8 cellular contexts compared by ENCODE assay signal in the genomic region with DNA sequence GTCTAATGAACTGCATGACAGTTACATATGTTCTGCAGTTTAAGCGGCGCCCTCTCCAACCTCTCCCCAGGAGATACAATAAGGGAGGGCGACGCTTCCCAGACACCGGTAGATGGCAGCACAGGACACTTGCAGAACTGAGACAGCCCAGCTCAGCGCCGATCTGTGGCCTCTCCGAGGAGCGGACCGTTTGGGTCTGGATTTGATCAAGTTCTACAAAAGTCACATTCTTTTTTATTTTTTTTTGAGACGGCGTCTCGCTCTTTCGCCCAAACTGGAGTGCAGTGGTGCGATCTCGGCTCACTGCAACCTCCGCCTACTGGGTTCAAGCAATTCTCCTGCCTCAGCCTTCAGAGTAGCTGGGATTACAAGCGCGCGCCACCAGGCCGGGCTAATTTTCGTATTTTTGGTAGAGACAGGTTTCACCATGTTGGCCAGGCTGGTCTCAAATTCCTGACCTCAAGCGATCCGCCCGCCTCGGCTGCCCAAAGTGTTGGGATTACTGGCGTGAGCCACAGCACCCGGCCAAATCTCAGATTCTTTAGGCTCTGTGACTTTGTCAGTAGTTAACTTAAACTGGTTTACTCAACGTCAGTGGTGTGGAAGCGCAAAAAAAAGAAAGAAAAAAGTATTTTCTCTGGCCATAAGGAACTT. TPM values are rescaled to one million over a fixed set of nuclear protein-coding genes. Genes with fewer than 3 reads are reported as not detected.
DNase-seq lines count a peak whose midpoint lies in the region; ATAC-seq and TF ChIP-seq lines count a peak whose summit lies in the region.

No MANE protein-coding gene starts in this region.

- peak overlapping the region; percentile 75 for H3K4me3 Mint-ChIP-seq in activated CD8-positive, alpha-beta T cell treated with anti-CD3 and anti-CD28 coated beads for 36 hours

- peaks cover 35% of the 10 kb centered on the region for H3K4me1 Mint-ChIP-seq in activated CD8-positive, alpha-beta T cell treated with anti-CD3 and anti-CD28 coated beads for 36 hours (ENCODE audit: low read depth)

- H3K36me3 Mint-ChIP-seq in activated CD8-positive, alpha-beta T cell treated with anti-CD3 and anti-CD28 coated beads for 36 hours (ENCODE audit: low read depth) = no peaks in the 10 kb centered on the region

- H3K9me3 Mint-ChIP-seq in activated CD8-positive, alpha-beta T cell treated with anti-CD3 and anti-CD28 coated beads for 36 hours = no peaks in the 10 kb centered on the region

- POLR2A ChIA-PET in activated CD8-positive, alpha-beta T cell treated with anti-CD3 and anti-CD28 coated beads for 36 hours (lab: Charles Lee) = interaction anchor here (0.5 to 3.8 kb wide), 3 partner anchors 9 to 395 kb away, joined by 4 to 32 read pairs (median 4); partner anchors contain the start of gene STOML2

- CTCF ChIA-PET in activated CD8-positive, alpha-beta T cell treated with anti-CD3 and anti-CD28 coated beads for 36 hours (lab: Charles Lee) = interaction anchor here (0.6 to 4.4 kb wide), 18 partner anchors 11 to 440 kb away, joined by 3 to 42 read pairs (median 3); partner anchors contain the start of gene PIGO

- H3K27ac Mint-ChIP-seq in activated CD8-positive, alpha-beta T cell treated with anti-CD3 and anti-CD28 coated beads for 36 hours = peak overlapping the region; percentile 86

- peak; percentile 83 for TF ChIP-seq CTCF in activated CD8-positive, alpha-beta T cell treated with anti-CD3 and anti-CD28 coated beads for 36 hours (IDR thresholded peaks at IDR 0.05)

- DNase-seq in C1 segment of cervical spinal cord (lab: John Stamatoyannopoulos, UW) (peak in 13 of 14 donors; percentile 33 to 86 (median 74)), HK-2 (ENCODE audit: unreplicated experiment) (peak; percentile 65), NCI-H82 (lab: John Stamatoyannopoulos, UW) (peak; percentile 94), medulla oblongata (ENCODE audit: extremely low spot score) (peak; percentile 97)
- peak; percentile 91 for DNase-seq in activated CD8-positive, alpha-beta T cell treated with anti-CD3 and anti-CD28 coated beads for 36 hours
- peak; percentile 78 for DNase-seq in effector CD8-positive, alpha-beta T cell (lab: John Stamatoyannopoulos, UW)
- DNase-seq in stimulated activated CD4-positive, alpha-beta T cell treated with anti-CD3 and anti-CD28 coated beads, TNF-alpha, amount 100 ng/mL, for 48 hours (ENCODE audit: low read depth in 3 of 3) = peak; percentile 76 to 91 (median 80)

- H3K27me3 Mint-ChIP-seq in activated CD8-positive, alpha-beta T cell treated with anti-CD3 and anti-CD28 coated beads for 36 hours = no peaks in the 10 kb centered on the region

- ATAC-seq in GM19372 (IDR thresholded peaks at IDR 0.05; ENCODE audit: low read depth, unreplicated experiment) = peak; percentile 37
- peak; percentile 51 for ATAC-seq in activated CD8-positive, alpha-beta T cell treated with anti-CD3 and anti-CD28 coated beads for 36 hours

- intact Hi-C loops in activated CD8-positive, alpha-beta T cell treated with anti-CD3 and anti-CD28 coated beads for 36 hours (cut with micrococcal nuclease) = loop anchor here (5.0 to 10.0 kb wide), 3 partner anchors 140 to 438 kb away; no protein-coding TSS in a partner anchor

RNA-seq across cellular contexts. Expression of gene ATOSB, which starts 1.4 kb away (rescaled TPM):
- total RNA-seq in activated CD8-positive, alpha-beta T cell treated with anti-CD3 and anti-CD28 coated beads for 36 hours = 1 to 10 TPM; 5.9 to 6.0 TPM

RNA-seq across cellular contexts. Expression of gene STOML2, which starts 14.1 kb away (rescaled TPM):
- 100 to 1,000 TPM; 208 to 211 TPM for total RNA-seq in activated CD8-positive, alpha-beta T cell treated with anti-CD3 and anti-CD28 coated beads for 36 hours

RNA-seq across cellular contexts. Expression of gene PIGO, which starts 20.6 kb away (rescaled TPM):
- total RNA-seq in activated CD8-positive, alpha-beta T cell treated with anti-CD3 and anti-CD28 coated beads for 36 hours = 10 to 100 TPM; 19.8 to 21.9 TPM

RNA-seq across cellular contexts. Expression of gene FANCG, which starts 37.3 kb away (rescaled TPM):
- 10 to 100 TPM; 91.5 to 94.0 TPM for total RNA-seq in activated CD8-positive, alpha-beta T cell treated with anti-CD3 and anti-CD28 coated beads for 36 hours

RNA-seq across cellular contexts. Expression of gene VCP, which starts 44.6 kb away (rescaled TPM):
- total RNA-seq in activated CD8-positive, alpha-beta T cell treated with anti-CD3 and anti-CD28 coated beads for 36 hours = 100 to 1,000 TPM; 215 to 224 TPM

Comparison
In these comparisons a context has a peak if more than half of its experiments do, and no peak if none do; other contexts are left out.
1. Peak in every context shown above with its lines: DNase-seq and ATAC-seq.